ENCODE assay signal across 8 cellular contexts in the genomic region with DNA sequence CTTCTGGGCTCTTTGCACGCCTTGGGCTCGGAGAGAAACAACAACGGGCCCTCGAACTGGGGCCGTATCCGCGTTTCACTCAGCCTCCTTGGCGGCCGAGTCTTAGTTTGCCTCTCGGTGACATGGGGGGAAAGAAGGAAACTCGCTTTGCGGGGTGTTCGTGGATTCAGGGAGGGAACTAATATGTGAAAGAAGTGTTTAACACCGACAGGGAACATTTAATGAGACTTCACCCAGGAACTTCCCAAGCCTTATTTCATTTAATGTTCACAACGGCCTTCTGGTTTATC. TPM values are rescaled to one million over a fixed set of nuclear protein-coding genes. Genes with fewer than 3 reads are reported as not detected.
DNase-seq lines count a peak whose midpoint lies in the region; ATAC-seq, FAIRE-seq and TF ChIP-seq lines count a peak whose summit lies in the region.

No MANE protein-coding gene starts in this region.

- peak overlapping the region; percentile 95 to 98 (median 96) for H3K4me3 ChIP-seq in HepG2 (replicated peaks in 1 of 3; ENCODE audit: insufficient read depth in 1 of 3, low read depth in 2 of 3, low read length in 3 of 3)

- POLR2A ChIA-PET in HepG2 (lab: Yijun Ruan, JAX): interaction anchor here (1.1 to 5.1 kb wide), 4 partner anchors 10 to 183 kb away, joined by 3 to 315 read pairs (median 18); a partner anchor contains a TSS

- H3K27ac ChIP-seq in angular gyrus (ENCODE audit: low read depth, low read length) (peak overlapping the region; percentile 98), HepG2 (ENCODE audit: extremely low read length, insufficient read depth, low read length) (peak overlapping the region; percentile 92), temporal lobe (ENCODE audit: low read depth, low read length) (peak overlapping the region; percentile 92)

- BruUV-seq in HepG2 (replicated peaks; lab: Mats Ljungman, UMichigan): no TSS peak

- peak overlapping the region; percentile 96 for H3K9ac ChIP-seq in HepG2 (ENCODE audit: insufficient read depth, low read depth, low read length)

- DNase-seq in activated CD4-positive, alpha-beta T cell treated with anti-CD3 and anti-CD28 coated beads, Interleukin-2, amount 10 ng/mL, durations not matched to agents 24 days and 14 days: no peak
- DNase-seq in activated CD4-positive, alpha-beta T cell treated with anti-CD3 and anti-CD28 coated beads for 1 hour: no peak
- DNase-seq in HepG2 (ENCODE audit: low spot score) (no peak), NCI-H2171 treated with DMSO at 0.1 percent for 48 hours (lab: John Stamatoyannopoulos, UW) (no peak), head of caudate nucleus (no peak)

- under 1% methylated on average over 15 of the region's 15 CpGs for WGBS in HepG2 (ENCODE audit: low lambda C conversion rate)

- intact Hi-C loops in activated CD4-positive, alpha-beta T cell treated with anti-CD3 and anti-CD28 coated beads, Interleukin-2, amount 10 ng/mL, durations not matched to agents 24 days and 14 days (cut with micrococcal nuclease): loop anchor here (5.0 to 10.0 kb wide), 2 partner anchors 310 to 883 kb away; a partner anchor contains a TSS
- intact Hi-C loops in HepG2 (cut with micrococcal nuclease; ENCODE audit: unreplicated experiment) (loop anchor here (5.0 kb wide), 1 partner anchor 43 kb away; no protein-coding TSS in a partner anchor), head of caudate nucleus (cut with DNase I) (loop anchor here (5.0 to 10.0 kb wide), 3 partner anchors 70 to 260 kb away; a partner anchor contains a TSS)

- ATAC-seq in HepG2: no peak
- ATAC-seq in HG03520 (IDR thresholded peaks at IDR 0.05; ENCODE audit: unreplicated experiment): no peak

- H3K4me1 Mint-ChIP-seq in activated CD4-positive, alpha-beta T cell treated with anti-CD3 and anti-CD28 coated beads, Interleukin-2, amount 10 ng/mL, durations not matched to agents 24 days and 14 days: peaks cover 59% of the 10 kb centered on the region

- H4K20me1 ChIP-seq in HepG2 (ENCODE audit: insufficient read depth, low read length): peaks cover 47% of the 10 kb centered on the region

- no peak for TF ChIP-seq RAD21 in HepG2 (CRISPR knock-in tag; IDR thresholded peaks at IDR 0.05)

- H3K4me2 ChIP-seq in HepG2 (ENCODE audit: low read depth, low read length): peak overlapping the region; percentile 95

- peaks cover 71% of the 10 kb centered on the region for H3K79me2 ChIP-seq in HepG2 (ENCODE audit: insufficient read depth, low read length)

- FAIRE-seq in HepG2 (lab: Jason Lieb, UNC): no peak

- in situ Hi-C loops in HepG2 (cut with HindIII; ENCODE audit: extremely low pct_ligation_motif_present, low pct_unique_long_range_greater_than_20kb): no loop called here

- TF ChIP-seq EP300 in HepG2 (IDR thresholded peaks at IDR 0.05; ENCODE audit: low read depth in 2 of 2, low read length in 2 of 2): no peak
- no peak for TF ChIP-seq EP300 in HepG2 (CRISPR knock-in tag; IDR thresholded peaks at IDR 0.05; ENCODE audit: borderline replicate concordance)

- TF ChIP-seq POLR2A in HepG2 (IDR thresholded peaks at IDR 0.05; ENCODE audit: insufficient read depth in 1 of 2, low read depth in 2 of 2, low read length in 2 of 2): no peak

- H2AFZ ChIP-seq in HepG2 (ENCODE audit: low read length): no peak overlapping the region

- peak overlapping the region; percentile 98 for H3K27ac Mint-ChIP-seq in activated CD4-positive, alpha-beta T cell treated with anti-CD3 and anti-CD28 coated beads, Interleukin-2, amount 10 ng/mL, durations not matched to agents 24 days and 14 days

- no peak for TF ChIP-seq CTCF in HepG2 (CRISPR knock-in tag; IDR thresholded peaks at IDR 0.05)

- H3K36me3 Mint-ChIP-seq in activated CD4-positive, alpha-beta T cell treated with anti-CD3 and anti-CD28 coated beads, Interleukin-2, amount 10 ng/mL, durations not matched to agents 24 days and 14 days (ENCODE audit: low read depth): peaks cover 31% of the 10 kb centered on the region

- no peaks in the 10 kb centered on the region for H3K9me3 Mint-ChIP-seq in activated CD4-positive, alpha-beta T cell treated with anti-CD3 and anti-CD28 coated beads, Interleukin-2, amount 10 ng/mL, durations not matched to agents 24 days and 14 days

- H3K4me3 Mint-ChIP-seq in activated CD4-positive, alpha-beta T cell treated with anti-CD3 and anti-CD28 coated beads, Interleukin-2, amount 10 ng/mL, durations not matched to agents 24 days and 14 days: peak overlapping the region; percentile 83

- 0 out of 5 replicates have a peak, but pooled peaks cover 1 to 8% of the 10 kb centered on the region in 2 experiments for H3K36me3 ChIP-seq in HepG2 (replicated peaks in 1 of 2; ENCODE audit: control insufficient read depth in 1 of 2, insufficient read depth in 2 of 2, low read length in 2 of 2)

- H3K27me3 Mint-ChIP-seq in activated CD4-positive, alpha-beta T cell treated with anti-CD3 and anti-CD28 coated beads, Interleukin-2, amount 10 ng/mL, durations not matched to agents 24 days and 14 days: no peaks in the 10 kb centered on the region

- peaks cover 68% of the 10 kb centered on the region for H3K4me1 ChIP-seq in HepG2 (ENCODE audit: insufficient read depth, low read length)

- no peaks in the 10 kb centered on the region for H3K9me3 ChIP-seq in HepG2 (ENCODE audit: low read length)

- CTCF ChIA-PET in HepG2 (lab: Yijun Ruan, JAX; ENCODE audit: low intra/inter-chr PET ratio, low total read pairs): no interaction called here

- no peaks in the 10 kb centered on the region; a peak in 1 of 5 replicates for H3K27me3 ChIP-seq in HepG2 (ENCODE audit: control insufficient read depth in 1 of 2, insufficient read depth in 2 of 2, low read length in 2 of 2)

TF ChIP-seq in HepG2, 621 proteins besides CTCF, POLR2A, EP300 and RAD21 (continues in another document):
- TF ChIP-seq ZKSCAN5 (CRISPR knock-in tag; IDR thresholded peaks at IDR 0.05) (no peak), GATAD1 (CRISPR knock-in tag; IDR thresholded peaks at IDR 0.05) (0 out of 2 replicates have a peak, but pooled peaks have one; percentile 2), SYNCRIP (IDR thresholded peaks at IDR 0.05; ENCODE audit: insufficient read depth, low read depth, low read length) (no peak), HES4 (CRISPR knock-in tag; IDR thresholded peaks at IDR 0.05; ENCODE audit: borderline replicate concordance) (no peak), ZNF263 (CRISPR knock-in tag; IDR thresholded peaks at IDR 0.05) (no peak), NR2F6 (IDR thresholded peaks at IDR 0.05) (no peak), NR2F6 (CRISPR knock-in tag; IDR thresholded peaks at IDR 0.05) (no peak), ZNF431 (CRISPR knock-in tag; IDR thresholded peaks at IDR 0.05; ENCODE audit: borderline replicate concordance, low read depth) (peak; percentile 6)
- TF ChIP-seq, protein P1, sequence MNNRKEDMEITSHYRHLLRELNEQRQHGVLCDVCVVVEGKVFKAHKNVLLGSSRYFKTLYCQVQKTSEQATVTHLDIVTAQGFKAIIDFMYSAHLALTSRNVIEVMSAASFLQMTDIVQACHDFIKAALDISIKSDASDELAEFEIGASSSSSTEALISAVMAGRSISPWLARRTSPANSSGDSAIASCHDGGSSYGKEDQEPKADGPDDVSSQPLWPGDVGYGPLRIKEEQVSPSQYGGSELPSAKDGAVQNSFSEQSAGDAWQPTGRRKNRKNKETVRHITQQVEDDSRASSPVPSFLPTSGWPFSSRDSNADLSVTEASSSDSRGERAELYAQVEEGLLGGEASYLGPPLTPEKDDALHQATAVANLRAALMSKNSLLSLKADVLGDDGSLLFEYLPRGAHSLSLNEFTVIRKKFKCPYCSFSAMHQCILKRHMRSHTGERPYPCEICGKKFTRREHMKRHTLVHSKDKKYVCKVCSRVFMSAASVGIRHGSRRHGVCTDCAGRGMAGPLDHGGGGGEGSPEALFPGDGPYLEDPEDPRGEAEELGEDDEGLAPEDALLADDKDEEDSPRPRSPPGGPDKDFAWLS (CRISPR knock-in tag; IDR thresholded peaks at IDR 0.05; ENCODE audit: borderline replicate concordance): 0 out of 2 replicates have a peak, but pooled peaks have one; percentile 5

RNA-seq across cellular contexts. Expression of a gene that starts 0.9 kb away (rescaled TPM):
- 152 and 153 TPM in 2 replicates for total RNA-seq in activated CD4-positive, alpha-beta T cell treated with anti-CD3 and anti-CD28 coated beads, Interleukin-2, amount 10 ng/mL, durations not matched to agents 24 days and 14 days
- 186 and 213 TPM in 2 replicates for total RNA-seq in HepG2 (2016; rRNA removed; fragmentation: Illumina TruSeq; extraction: Trizol)
- 149 TPM in 2 replicates for total RNA-seq in HepG2 (2016; cell fraction: cytosol; rRNA removed; fragmentation: Illumina TruSeq; extraction: Trizol; ENCODE audit: low read depth)
- total RNA-seq in HepG2 (2016; cell fraction: insoluble cytoplasmic fraction; rRNA removed; fragmentation: Illumina TruSeq; extraction: Trizol): 189 and 205 TPM in 2 replicates
- total RNA-seq in HepG2 (2016; cell fraction: membrane; rRNA removed; fragmentation: Illumina TruSeq; extraction: Trizol): 212 and 253 TPM in 2 replicates
- total RNA-seq in HepG2 (2016; cell fraction: nucleus; rRNA removed; fragmentation: Illumina TruSeq; extraction: Trizol): 108 and 117 TPM in 2 replicates
- polyA plus RNA-seq in HepG2 (2011; rRNA removed): 178 and 179 TPM in 2 replicates
- 154 and 230 TPM in 2 replicates for polyA plus RNA-seq in HepG2 (2011; cell fraction: cytosol; rRNA removed)
- 90.5 and 93.6 TPM in 2 replicates for polyA plus RNA-seq in HepG2 (2011; cell fraction: nucleus; rRNA removed)
- polyA plus RNA-seq in HepG2 (2012): 139 and 151 TPM in 2 replicates
- polyA plus RNA-seq in HepG2 (2016; cell fraction: cytosol; fragmentation: Illumina TruSeq; extraction: Trizol; ENCODE audit: low read depth): 205 and 264 TPM in 2 replicates
- polyA plus RNA-seq in HepG2 (2016; cell fraction: insoluble cytoplasmic fraction; fragmentation: Illumina TruSeq; extraction: Trizol; ENCODE audit: low read depth): 400 and 432 TPM in 2 replicates
- polyA plus RNA-seq in HepG2 (2016; cell fraction: membrane; fragmentation: Illumina TruSeq; extraction: Trizol; ENCODE audit: low read depth): 287 and 342 TPM in 2 replicates
- 252 and 257 TPM in 2 replicates for polyA plus RNA-seq in HepG2 (2016; cell fraction: nucleus; fragmentation: Illumina TruSeq; extraction: Trizol; ENCODE audit: insufficient read depth, low read depth)
- 148 and 200 TPM in 2 replicates for polyA minus RNA-seq in HepG2 (2011; rRNA and poly(A)+ RNA removed; ENCODE audit: low replicate concordance)
- polyA minus RNA-seq in HepG2 (2011; cell fraction: cytosol; rRNA and poly(A)+ RNA removed): 99.8 and 102 TPM in 2 replicates
- 75.0 and 76.2 TPM in 2 replicates for polyA minus RNA-seq in HepG2 (2011; cell fraction: nucleus; rRNA and poly(A)+ RNA removed)
- 61.0 TPM for total RNA-seq in temporal lobe
